In the genomic region with DNA sequence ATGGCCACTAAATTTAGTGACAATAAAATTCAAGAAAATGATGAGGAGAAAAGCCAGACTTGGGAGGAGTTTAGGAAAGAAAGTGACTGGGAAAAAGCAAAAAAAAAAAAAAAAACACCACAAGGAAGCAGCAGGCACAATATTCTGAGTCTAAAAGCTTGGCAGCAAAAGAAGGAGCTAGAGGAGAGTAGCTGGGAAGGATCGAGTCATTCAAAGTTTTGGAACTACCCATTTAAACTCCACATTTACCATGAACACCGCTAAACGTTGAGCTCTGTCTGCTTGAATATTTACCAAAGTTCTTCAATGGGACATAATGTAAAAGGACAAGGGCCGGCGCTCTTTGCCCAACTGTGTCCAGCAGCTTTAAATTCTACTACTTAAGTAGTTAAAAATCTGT, we compare ENCODE assay signal across 10 cellular contexts.
DNase-seq lines count a peak whose midpoint lies in the region; ATAC-seq, FAIRE-seq and TF ChIP-seq lines count a peak whose summit lies in the region.
"Had no signal": no experiment of that assay in that cellular context is flagged by ENCODE, and none has a peak within 500 bp of the region (broad histone marks: within the 10 kb centered on the region; RNA-seq: fewer than 3 reads in every experiment).

No MANE protein-coding gene starts in this region.

- no peaks in the 10 kb centered on the region for H3K27me3 Mint-ChIP-seq in activated CD4-positive, alpha-beta T cell treated with anti-CD3 and anti-CD28 coated beads, Interleukin-2, amount 10 ng/mL, durations not matched to agents 7 days and 5 days
- H3K27me3 Mint-ChIP-seq in stimulated activated naive CD8-positive, alpha-beta T cell treated with anti-CD3 and anti-CD28 coated beads, Interleukin-15, amount 100 ng/mL, for 72 hours = no peaks in the 10 kb centered on the region

- POLR2A ChIA-PET in activated CD4-positive, alpha-beta T cell treated with anti-CD3 and anti-CD28 coated beads, Interleukin-2, amount 10 ng/mL, durations not matched to agents 7 days and 5 days (lab: Charles Lee) = no interaction called here

- H3K4me3 Mint-ChIP-seq in activated CD4-positive, alpha-beta T cell treated with anti-CD3 and anti-CD28 coated beads, Interleukin-2, amount 10 ng/mL, durations not matched to agents 7 days and 5 days = no peak overlapping the region
- H3K4me3 Mint-ChIP-seq in stimulated activated naive CD8-positive, alpha-beta T cell treated with anti-CD3 and anti-CD28 coated beads, Interleukin-15, amount 100 ng/mL, for 72 hours = peak overlapping the region; percentile 40 to 74

- CTCF ChIA-PET in activated CD4-positive, alpha-beta T cell treated with anti-CD3 and anti-CD28 coated beads, Interleukin-2, amount 10 ng/mL, durations not matched to agents 7 days and 5 days (lab: Charles Lee) = interaction anchor here (0.6 to 1.4 kb wide), 4 partner anchors 10 to 341 kb away, joined by 3 to 4 read pairs (median 4); no protein-coding TSS in a partner anchor

- H3K36me3 Mint-ChIP-seq in activated CD4-positive, alpha-beta T cell treated with anti-CD3 and anti-CD28 coated beads, Interleukin-2, amount 10 ng/mL, durations not matched to agents 7 days and 5 days (ENCODE audit: low read depth) = peaks cover 55% of the 10 kb centered on the region

- H3K27ac Mint-ChIP-seq in activated CD4-positive, alpha-beta T cell treated with anti-CD3 and anti-CD28 coated beads, Interleukin-2, amount 10 ng/mL, durations not matched to agents 7 days and 5 days = peak overlapping the region; percentile 1
- peak overlapping the region; percentile 4 to 91 for H3K27ac Mint-ChIP-seq in stimulated activated naive CD8-positive, alpha-beta T cell treated with anti-CD3 and anti-CD28 coated beads, Interleukin-15, amount 100 ng/mL, for 72 hours

- peak overlapping the region; percentile 94 for H3K27ac ChIP-seq in fibroblast of lung (ENCODE audit: insufficient read depth, low read length)

- peak; percentile 32 for ATAC-seq in SK-N-SH treated with all-trans-retinoic acid at 6 μM for 48 hours
- no peak for ATAC-seq in stimulated activated naive CD8-positive, alpha-beta T cell treated with anti-CD3 and anti-CD28 coated beads, Interleukin-15, amount 100 ng/mL, for 72 hours
- no peak for ATAC-seq in HG03342 (IDR thresholded peaks at IDR 0.05; ENCODE audit: unreplicated experiment)

- no peaks in the 10 kb centered on the region for H3K9me3 ChIP-seq in fibroblast of lung (ENCODE audit: control insufficient read depth, insufficient read depth, low read depth, low read length)

- TF ChIP-seq CTCF in fibroblast of lung (conservative IDR thresholded peaks at IDR 0.05 in 1 of 2, IDR thresholded peaks at IDR 0.05 in 1 of 2; ENCODE audit: low read depth in 1 of 2, low read length in 2 of 2) (no peak), D721Med (IDR thresholded peaks at IDR 0.05; ENCODE audit: insufficient read depth, missing control alignments) (no peak)

- H3K79me2 ChIP-seq in fibroblast of lung (ENCODE audit: control insufficient read depth, insufficient read depth, low read length) = peaks cover 47% of the 10 kb centered on the region

- peaks cover 36% of the 10 kb centered on the region for H3K4me1 ChIP-seq in fibroblast of lung (ENCODE audit: control insufficient read depth, extremely low read depth, insufficient read depth, low read length)

- no peak for FAIRE-seq in D721Med (lab: Jason Lieb, UNC)

- H3K9ac ChIP-seq in fibroblast of lung (ENCODE audit: insufficient read depth, low read length) = peak overlapping the region; percentile 65

- no peak for DNase-seq in activated CD4-positive, alpha-beta T cell treated with anti-CD3 and anti-CD28 coated beads, Interleukin-2, amount 10 ng/mL, durations not matched to agents 7 days and 5 days
- no peak for DNase-seq in activated CD4-positive, alpha-beta T cell treated with anti-CD3 and anti-CD28 coated beads, Interleukin-2, amount 50 U/mL, for 48 hours
- DNase-seq in fibroblast of lung (ENCODE audit: low read depth in 2 of 2) (peak; percentile 43 to 63), NCI-H1436 (lab: John Stamatoyannopoulos, UW) (no peak), D721Med (ENCODE audit: insufficient read length, low spot score) (no peak)
- DNase-seq in stimulated activated naive CD8-positive, alpha-beta T cell treated with anti-CD3 and anti-CD28 coated beads, Interleukin-15, amount 100 ng/mL, for 72 hours = no peak
- DNase-seq: activated CD8-positive, alpha-beta memory T cell treated with anti-CD3 and anti-CD28 coated beads, Interleukin-2, amount 50 U/mL, for 4 hours; NCI-H2107 had no signal

- H4K20me1 ChIP-seq in fibroblast of lung (ENCODE audit: control insufficient read depth, extremely low read depth, insufficient read depth, low read length) = no peaks in the 10 kb centered on the region

- H3K4me1 Mint-ChIP-seq in activated CD4-positive, alpha-beta T cell treated with anti-CD3 and anti-CD28 coated beads, Interleukin-2, amount 10 ng/mL, durations not matched to agents 7 days and 5 days = peaks cover 66% of the 10 kb centered on the region
- H3K4me1 Mint-ChIP-seq in stimulated activated naive CD8-positive, alpha-beta T cell treated with anti-CD3 and anti-CD28 coated beads, Interleukin-15, amount 100 ng/mL, for 72 hours = peaks cover 96% of the 10 kb centered on the region

- no peak overlapping the region for H2AFZ ChIP-seq in fibroblast of lung (ENCODE audit: low read length)

- no peaks in the 10 kb centered on the region for H3K36me3 ChIP-seq in fibroblast of lung (ENCODE audit: control insufficient read depth, insufficient read depth, low read length)

- no peaks in the 10 kb centered on the region for H3K27me3 ChIP-seq in fibroblast of lung (ENCODE audit: control insufficient read depth, insufficient read depth, low read length)

- peak overlapping the region in 1 of 4 experiments; percentile 28 for H3K4me3 ChIP-seq in fibroblast of lung (replicated peaks in 1 of 4; ENCODE audit: control extremely low read depth in 1 of 4, insufficient read depth in 1 of 4, low read depth in 3 of 4, low read length in 4 of 4)

- H3K9me3 Mint-ChIP-seq in activated CD4-positive, alpha-beta T cell treated with anti-CD3 and anti-CD28 coated beads, Interleukin-2, amount 10 ng/mL, durations not matched to agents 7 days and 5 days = no peaks in the 10 kb centered on the region
- H3K9me3 Mint-ChIP-seq in stimulated activated naive CD8-positive, alpha-beta T cell treated with anti-CD3 and anti-CD28 coated beads, Interleukin-15, amount 100 ng/mL, for 72 hours = no peaks in the 10 kb centered on the region

- peak overlapping the region; percentile 70 for H3K4me2 ChIP-seq in fibroblast of lung (ENCODE audit: extremely low read depth, insufficient read depth, low read length)

TF ChIP-seq in SK-N-SH treated with all-trans-retinoic acid at 6 μM for 48 hours, 23 proteins besides CTCF, POLR2A, EP300 and RAD21:
- TF ChIP-seq ZNF565 (CRISPR knock-in tag; conservative IDR thresholded peaks at IDR 0.05; ENCODE audit: low read depth) = no peak
- no peak for TF ChIP-seq ARNTL (CRISPR knock-in tag; IDR thresholded peaks at IDR 0.05; ENCODE audit: borderline replicate concordance, low read depth)
- TF ChIP-seq ZNF70 (CRISPR knock-in tag; IDR thresholded peaks at IDR 0.05) = no peak
- TF ChIP-seq TCF4 (CRISPR knock-in tag; IDR thresholded peaks at IDR 0.05; ENCODE audit: borderline replicate concordance) = no peak
- no peak for TF ChIP-seq ESRRG (CRISPR knock-in tag; IDR thresholded peaks at IDR 0.05)
- TF ChIP-seq ISL1 (CRISPR knock-in tag; IDR thresholded peaks at IDR 0.05) = no peak
- no peak for TF ChIP-seq GLIS3 (CRISPR knock-in tag; IDR thresholded peaks at IDR 0.05)
- TF ChIP-seq, protein P1, sequence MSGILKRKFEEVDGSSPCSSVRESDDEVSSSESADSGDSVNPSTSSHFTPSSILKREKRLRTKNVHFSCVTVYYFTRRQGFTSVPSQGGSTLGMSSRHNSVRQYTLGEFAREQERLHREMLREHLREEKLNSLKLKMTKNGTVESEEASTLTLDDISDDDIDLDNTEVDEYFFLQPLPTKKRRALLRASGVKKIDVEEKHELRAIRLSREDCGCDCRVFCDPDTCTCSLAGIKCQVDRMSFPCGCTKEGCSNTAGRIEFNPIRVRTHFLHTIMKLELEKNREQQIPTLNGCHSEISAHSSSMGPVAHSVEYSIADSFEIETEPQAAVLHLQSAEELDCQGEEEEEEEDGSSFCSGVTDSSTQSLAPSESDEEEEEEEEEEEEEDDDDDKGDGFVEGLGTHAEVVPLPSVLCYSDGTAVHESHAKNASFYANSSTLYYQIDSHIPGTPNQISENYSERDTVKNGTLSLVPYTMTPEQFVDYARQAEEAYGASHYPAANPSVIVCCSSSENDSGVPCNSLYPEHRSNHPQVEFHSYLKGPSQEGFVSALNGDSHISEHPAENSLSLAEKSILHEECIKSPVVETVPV (CRISPR knock-in tag; IDR thresholded peaks at IDR 0.05) = no peak
- no peak for TF ChIP-seq OSR1 (CRISPR knock-in tag; IDR thresholded peaks at IDR 0.05)
- TF ChIP-seq BACH2 (CRISPR knock-in tag; IDR thresholded peaks at IDR 0.05; ENCODE audit: borderline replicate concordance) = no peak
- no peak for TF ChIP-seq PPARA (CRISPR knock-in tag; IDR thresholded peaks at IDR 0.05; ENCODE audit: borderline replicate concordance)
- TF ChIP-seq TOX (CRISPR knock-in tag; IDR thresholded peaks at IDR 0.05; ENCODE audit: borderline replicate concordance) = no peak
- no peak for TF ChIP-seq ZFP3 (CRISPR knock-in tag; IDR thresholded peaks at IDR 0.05)
- no peak for TF ChIP-seq RARB (CRISPR knock-in tag; IDR thresholded peaks at IDR 0.05)
- no peak for TF ChIP-seq ZFP30 (CRISPR knock-in tag; IDR thresholded peaks at IDR 0.05)
- TF ChIP-seq CSDC2 (CRISPR knock-in tag; IDR thresholded peaks at IDR 0.05) = no peak
- TF ChIP-seq, protein P2, sequence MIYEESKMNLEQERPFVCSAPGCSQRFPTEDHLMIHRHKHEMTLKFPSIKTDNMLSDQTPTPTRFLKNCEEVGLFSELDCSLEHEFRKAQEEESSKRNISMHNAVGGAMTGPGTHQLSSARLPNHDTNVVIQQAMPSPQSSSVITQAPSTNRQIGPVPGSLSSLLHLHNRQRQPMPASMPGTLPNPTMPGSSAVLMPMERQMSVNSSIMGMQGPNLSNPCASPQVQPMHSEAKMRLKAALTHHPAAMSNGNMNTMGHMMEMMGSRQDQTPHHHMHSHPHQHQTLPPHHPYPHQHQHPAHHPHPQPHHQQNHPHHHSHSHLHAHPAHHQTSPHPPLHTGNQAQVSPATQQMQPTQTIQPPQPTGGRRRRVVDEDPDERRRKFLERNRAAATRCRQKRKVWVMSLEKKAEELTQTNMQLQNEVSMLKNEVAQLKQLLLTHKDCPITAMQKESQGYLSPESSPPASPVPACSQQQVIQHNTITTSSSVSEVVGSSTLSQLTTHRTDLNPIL (CRISPR knock-in tag; IDR thresholded peaks at IDR 0.05; ENCODE audit: low read depth) = no peak

Comparison
In these comparisons a context has a peak if more than half of its experiments do, and no peak if none do; other contexts are left out.
1. DNase-seq: peak in fibroblast of lung (2 of 2); none in activated CD4-positive, alpha-beta T cell treated with anti-CD3 and anti-CD28 coated beads, Interleukin-2, amount 10 ng/mL, durations not matched to agents 7 days and 5 days (single experiment), activated CD4-positive, alpha-beta T cell treated with anti-CD3 and anti-CD28 coated beads, Interleukin-2, amount 50 U/mL, for 48 hours (0 of 2), stimulated activated naive CD8-positive, alpha-beta T cell treated with anti-CD3 and anti-CD28 coated beads, Interleukin-15, amount 100 ng/mL, for 72 hours (0 of 2), NCI-H1436 (single experiment) and D721Med (single experiment).